In genomic region chr17:47830991-47831933, GRCh38 we compare ENCODE assay signal across 8 cellular contexts. TPM values are rescaled to one million over a fixed set of nuclear protein-coding genes. Genes with fewer than 3 reads are reported as not detected.
A peak's percentile ranks its signal among the peaks of the same experiment; 100 is the strongest.
DNase-seq lines count a peak whose midpoint lies in the region; ATAC-seq lines count a peak whose summit lies in the region.

TSS of gene LRRC46 (plus strand) at chr17:47831670. CDS start at chr17:47831990, 320 bp downstream.
TSS of gene MRPL10 (minus strand) at chr17:47831541. CDS start at chr17:47831511, 30 bp downstream.

- peak within 1 kb of the TSS; percentile 100 for H3K4me3 ChIP-seq in Jurkat, Clone E6-1 (ENCODE audit: low read length)
- H3K4me3 ChIP-seq in muscle layer of colon (ENCODE audit: low read depth in 1 of 2, low read length in 2 of 2): peak within 1 kb of the TSS; percentile 69 to 99

- no peaks in the 10 kb centered on the region for H3K9me3 ChIP-seq in muscle layer of colon (ENCODE audit: low read length)

- H3K9ac ChIP-seq in muscle layer of colon (ENCODE audit: low read length): peak within 1 kb of the TSS; percentile 85

- peak within 1 kb of the TSS; percentile 45 for H3K27ac ChIP-seq in muscle layer of colon (ENCODE audit: low read depth, low read length)

- ATAC-seq in GM21576 (IDR thresholded peaks at IDR 0.05; ENCODE audit: unreplicated experiment) (peak; percentile 85), esophagus mucosa (peak; percentile 93)

- peak; percentile 97 for DNase-seq in DMS53 treated with DMSO at 0.1 percent for 48 hours (lab: John Stamatoyannopoulos, UW; ENCODE audit: unreplicated experiment)
- peak; percentile 84 for DNase-seq in Jurkat, Clone E6-1 (ENCODE audit: low read depth, low spot score)
- DNase-seq in OCI-M2 (lab: John Stamatoyannopoulos, UW; ENCODE audit: unreplicated experiment): peak; percentile 56
- peak; percentile 90 for DNase-seq in activated T-cell treated with anti-CD3 and anti-CD28 coated beads, Interleukin-2, amount 50 U/mL, for 1 hour
- peak; percentile 85 for DNase-seq in stimulated activated CD8-positive, alpha-beta memory T cell treated with anti-CD3 and anti-CD28 coated beads, Interleukin-7, amount 100 ng/mL, for 1 hour (ENCODE audit: low read depth in 2 of 2)

- peaks cover 25% of the 10 kb centered on the region for H3K36me3 ChIP-seq in muscle layer of colon (ENCODE audit: insufficient read depth, low read length)

- no peaks in the 10 kb centered on the region for H3K27me3 ChIP-seq in muscle layer of colon (ENCODE audit: control insufficient read depth in 1 of 2, insufficient read depth in 2 of 2, low read length in 2 of 2)

- H3K4me1 ChIP-seq in muscle layer of colon (ENCODE audit: insufficient read depth, low read length): peaks cover 17% of the 10 kb centered on the region

RNA-seq across cellular contexts. Expression of gene LRRC46, which starts in this region (rescaled TPM):
- 3.5 TPM for polyA plus RNA-seq in Jurkat, Clone E6-1 (2012; ENCODE audit: insufficient read depth, insufficient read length)
- total RNA-seq in esophagus mucosa: 0.28 TPM

RNA-seq across cellular contexts. Expression of gene MRPL10, which starts in this region (rescaled TPM):
- 32.1 TPM for polyA plus RNA-seq in Jurkat, Clone E6-1 (2012; ENCODE audit: insufficient read depth, insufficient read length)
- 26.7 TPM for total RNA-seq in esophagus mucosa

Comparison
In these comparisons a context has a peak if more than half of its experiments do, and no peak if none do; other contexts are left out.
1. Peak in every context shown above with its lines: DNase-seq, ATAC-seq, H3K4me3 ChIP-seq and H3K27ac ChIP-seq.